Comparison of ENCODE assay signal across 24 cellular contexts in the genomic region with DNA sequence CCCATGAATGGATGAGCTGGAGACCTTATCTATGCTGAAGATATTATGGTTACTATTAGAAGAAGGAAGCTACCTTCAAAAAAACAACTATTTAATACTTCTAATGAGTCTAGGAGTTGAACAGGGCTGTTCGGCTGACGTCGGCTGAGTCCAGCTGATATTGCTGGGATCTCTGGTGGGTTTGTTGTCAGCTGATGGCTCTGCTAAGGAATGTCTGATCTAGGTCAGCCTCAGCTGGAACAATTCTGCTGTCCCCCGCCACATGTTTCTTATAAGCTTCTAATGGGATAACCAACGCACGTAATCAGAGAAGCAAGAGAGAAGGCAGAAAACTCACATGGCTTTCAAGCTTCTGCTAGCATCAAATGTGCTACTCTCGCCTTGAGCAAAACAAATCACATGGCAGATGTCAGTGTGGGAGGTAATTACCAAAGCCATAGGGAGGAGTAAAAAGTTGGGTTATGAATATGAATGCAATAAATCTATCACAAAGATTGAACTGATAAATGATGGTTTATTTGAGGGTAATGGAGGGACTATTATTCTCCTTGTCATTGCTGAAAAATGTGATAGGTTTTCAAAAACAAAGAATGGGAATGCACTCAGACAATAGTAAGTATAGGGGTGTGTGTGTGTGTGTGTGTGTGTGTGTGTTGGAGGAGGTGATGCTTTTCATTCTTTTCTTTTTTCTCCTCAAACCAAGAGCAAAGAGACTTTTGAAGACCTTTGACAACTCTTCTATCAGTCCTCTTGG.
"Had no signal": no experiment of that assay in that cellular context is flagged by ENCODE, and none has a peak within 500 bp of the region (broad histone marks: within the 10 kb centered on the region; RNA-seq: fewer than 3 reads in every experiment).

No MANE protein-coding gene starts in this region.

- H3K4me3 ChIP-seq: dorsolateral prefrontal cortex, heart right ventricle, lung, mucosa of descending colon, neural progenitor cell, prostate gland, sigmoid colon, testis, tibial artery had no signal

- H3K9me3 Mint-ChIP-seq: neural progenitor cell, type B pancreatic cell had no signal

- H3K79me2 ChIP-seq: parathyroid adenoma had no signal

- H3K36me3 Mint-ChIP-seq: memory B cell; mesothelial cell of epicardium; naive B cell; neural progenitor cell; stimulated activated memory B cell treated with anti-CD40 and anti-IgM and Interleukin-4, amounts not matched to agents 10 μg/mL and 1 μg/mL and 100 μg/mL, for 72 hours; type B pancreatic cell had no signal

- H3K27me3 ChIP-seq: dorsolateral prefrontal cortex, heart right ventricle, neural progenitor cell, sigmoid colon, testis, tibial artery had no signal

- H3K36me3 ChIP-seq: heart right ventricle, neural progenitor cell, prostate gland, sigmoid colon, tibial artery had no signal

- H3K4me3 Mint-ChIP-seq: memory B cell; mesothelial cell of epicardium; naive B cell; natural killer cell treated with Interleukin-12 subunit alpha and Interleukin-12 subunit beta and Interleukin-15 and Interleukin-18, amount 100 ng/mL, for 72 hours; neural progenitor cell; stimulated activated memory B cell treated with anti-CD40 and anti-IgM and Interleukin-4, amounts not matched to agents 10 μg/mL and 1 μg/mL and 100 μg/mL, for 72 hours; type B pancreatic cell had no signal

- H3K4me1 Mint-ChIP-seq: stimulated activated memory B cell treated with anti-CD40 and anti-IgM and Interleukin-4, amounts not matched to agents 10 μg/mL and 1 μg/mL and 100 μg/mL, for 72 hours had no signal

- H3K4me1 ChIP-seq: neural progenitor cell, parathyroid adenoma, prostate gland, sigmoid colon, testis, tibial artery had no signal

- H3K27ac Mint-ChIP-seq: memory B cell; mesothelial cell of epicardium; naive B cell; natural killer cell treated with Interleukin-12 subunit alpha and Interleukin-12 subunit beta and Interleukin-15 and Interleukin-18, amount 100 ng/mL, for 72 hours; neural progenitor cell; stimulated activated memory B cell treated with anti-CD40 and anti-IgM and Interleukin-4, amounts not matched to agents 10 μg/mL and 1 μg/mL and 100 μg/mL, for 72 hours; type B pancreatic cell had no signal

- H3K27ac ChIP-seq: heart right ventricle, neural progenitor cell, parathyroid adenoma, prostate gland, sigmoid colon, testis, tibial artery had no signal

- ATAC-seq: left lobe of liver; mucosa of descending colon; natural killer cell treated with Interleukin-12 subunit alpha and Interleukin-12 subunit beta and Interleukin-15 and Interleukin-18, amount 100 ng/mL, for 72 hours; right cardiac atrium; stimulated activated memory B cell treated with anti-CD40 and anti-IgM and Interleukin-4, amounts not matched to agents 10 μg/mL and 1 μg/mL and 100 μg/mL, for 72 hours; stimulated activated naive CD8-positive, alpha-beta T cell treated with anti-CD3 and anti-CD28 coated beads, Interleukin-15, Interleukin-2, amounts not matched to agents 100 U/mL and 50 U/mL, for 24 hours had no signal

- H3K27me3 Mint-ChIP-seq: natural killer cell treated with Interleukin-12 subunit alpha and Interleukin-12 subunit beta and Interleukin-15 and Interleukin-18, amount 100 ng/mL, for 72 hours; type B pancreatic cell had no signal

- H3K9me3 ChIP-seq: heart right ventricle, mucosa of descending colon, prostate gland, sigmoid colon, testis, tibial artery had no signal

- H3K4me2 ChIP-seq: neural progenitor cell had no signal

- H3K9ac ChIP-seq: neural progenitor cell, parathyroid adenoma had no signal

- DNase-seq: dorsolateral prefrontal cortex; effector CD4-positive, alpha-beta T cell; glutamatergic neuron; heart right ventricle; hippocampal formation; mucosa of descending colon; naive B cell; right cardiac atrium; sigmoid colon; stimulated activated CD4-positive, alpha-beta T cell treated with anti-CD3 and anti-CD28 coated beads, Interleukin-4, amount 100 ng/mL, for 4 hours; stimulated activated naive CD8-positive, alpha-beta T cell treated with anti-CD3 and anti-CD28 coated beads, Interleukin-15, Interleukin-2, amounts not matched to agents 100 U/mL and 50 U/mL, for 24 hours; substantia nigra; testis; tibial artery had no signal
